Comparison of ENCODE assay signal across 8 cellular contexts in genomic region chr1:210311726-210312493, GRCh38. TPM values are rescaled to one million over a fixed set of nuclear protein-coding genes. Genes with fewer than 3 reads are reported as not detected.
DNase-seq lines count a peak whose midpoint lies in the region; ATAC-seq and TF ChIP-seq lines count a peak whose summit lies in the region.

No MANE protein-coding gene starts in this region.

- H3K56ac ChIP-seq in mesendoderm (ENCODE audit: low read length) = peak overlapping the region; percentile 78

- peaks cover 4% of the 10 kb centered on the region for H3K4me1 Mint-ChIP-seq in activated naive CD4-positive, alpha-beta T cell treated with anti-CD3 and anti-CD28 coated beads for 36 hours (ENCODE audit: low read depth)
- peaks cover 20% of the 10 kb centered on the region for H3K4me1 Mint-ChIP-seq in chondrocyte (ENCODE audit: low read depth)

- H4K8ac ChIP-seq in mesendoderm (ENCODE audit: low read depth, low read length) = no peak overlapping the region

- no peaks in the 10 kb centered on the region for H3K27me3 ChIP-seq in mesendoderm (ENCODE audit: insufficient read depth, low read length, poor library complexity)
- no peaks in the 10 kb centered on the region for H3K27me3 ChIP-seq in upper lobe of left lung

- H3K4me3 ChIP-seq in mesendoderm (ENCODE audit: low read length) (no peak overlapping the region), upper lobe of left lung (peak overlapping the region in 3 of 4 donors; percentile 28 to 45 (median 36))

- TF ChIP-seq CTCF in chondrocyte (IDR thresholded peaks at IDR 0.05) (no peak), upper lobe of left lung (IDR thresholded peaks at IDR 0.05) (no peak), GM10266 (IDR thresholded peaks at IDR 0.05; ENCODE audit: control insufficient read depth, insufficient read depth, low read depth, missing control alignments) (no peak)

- no peak for TF ChIP-seq EP300 in upper lobe of left lung (IDR thresholded peaks at IDR 0.05)

- ATAC-seq in upper lobe of left lung (ENCODE audit: low FRiP score in 2 of 2) = peak; percentile 15 to 70

- H3K9ac ChIP-seq in mesendoderm (ENCODE audit: low read length) = peak overlapping the region; percentile 38

- H3K4me3 Mint-ChIP-seq in activated naive CD4-positive, alpha-beta T cell treated with anti-CD3 and anti-CD28 coated beads for 36 hours = peak overlapping the region; percentile 79
- H3K4me3 Mint-ChIP-seq in chondrocyte (ENCODE audit: unreplicated experiment) = peak overlapping the region; percentile 75

- H3K4me1 ChIP-seq in mesendoderm (ENCODE audit: control insufficient read depth, low read depth, low read length) = no peaks in the 10 kb centered on the region
- H3K4me1 ChIP-seq in upper lobe of left lung = peaks cover 7 to 16% (median 10%) of the 10 kb centered on the region in 4 donors

- CTCF ChIA-PET in activated naive CD4-positive, alpha-beta T cell treated with anti-CD3 and anti-CD28 coated beads for 36 hours (lab: Charles Lee) = interaction anchor here (0.6 to 2.4 kb wide), 11 partner anchors 8 to 945 kb away, joined by 3 to 21 read pairs (median 4); no protein-coding TSS in a partner anchor

- no peaks in the 10 kb centered on the region for H3K36me3 ChIP-seq in mesendoderm (ENCODE audit: control insufficient read depth, insufficient read depth, low read length)
- no peaks in the 10 kb centered on the region for H3K36me3 ChIP-seq in upper lobe of left lung

- no peaks in the 10 kb centered on the region for H3K79me2 ChIP-seq in mesendoderm (ENCODE audit: control insufficient read depth, insufficient read depth, low read length)

- H3K18ac ChIP-seq in mesendoderm (ENCODE audit: low read length) = no peak overlapping the region

- peaks cover 20% of the 10 kb centered on the region for H3K27me3 Mint-ChIP-seq in activated naive CD4-positive, alpha-beta T cell treated with anti-CD3 and anti-CD28 coated beads for 36 hours (ENCODE audit: low read depth)
- no peaks in the 10 kb centered on the region for H3K27me3 Mint-ChIP-seq in chondrocyte (ENCODE audit: low read depth)

- H3K4ac ChIP-seq in mesendoderm (ENCODE audit: low read depth, low read length) = no peak overlapping the region

- H3K4me2 ChIP-seq in mesendoderm (ENCODE audit: low read length) = peak overlapping the region; percentile 43

- H3K9me3 ChIP-seq in upper lobe of left lung = no peaks in the 10 kb centered on the region

- H3K9me3 Mint-ChIP-seq in activated naive CD4-positive, alpha-beta T cell treated with anti-CD3 and anti-CD28 coated beads for 36 hours = no peaks in the 10 kb centered on the region
- no peaks in the 10 kb centered on the region for H3K9me3 Mint-ChIP-seq in chondrocyte (ENCODE audit: low read depth)

- peak overlapping the region; percentile 77 for H4K5ac ChIP-seq in mesendoderm (ENCODE audit: low read length)

- no peak for DNase-seq in activated naive CD4-positive, alpha-beta T cell treated with anti-CD3 and anti-CD28 coated beads for 36 hours
- DNase-seq in activated naive CD4-positive, alpha-beta T cell treated with anti-CD3 and anti-CD28 coated beads, Interleukin-2, amount 50 U/mL, for 16 hours = no peak
- no peak for DNase-seq in chondrocyte (ENCODE audit: low spot score)
- DNase-seq in mesendoderm = no peak
- DNase-seq in upper lobe of left lung = no peak
- DNase-seq in GM10266 (ENCODE audit: extremely low spot score) = no peak
- no peak for DNase-seq in cerebellum (ENCODE audit: low spot score)
- no peak for DNase-seq in middle frontal gyrus (ENCODE audit: extremely low spot score, low spot score)

- no peak overlapping the region for H3K27ac Mint-ChIP-seq in activated naive CD4-positive, alpha-beta T cell treated with anti-CD3 and anti-CD28 coated beads for 36 hours
- H3K27ac Mint-ChIP-seq in chondrocyte (ENCODE audit: unreplicated experiment) = no peak overlapping the region

- TF ChIP-seq POLR2A in upper lobe of left lung (IDR thresholded peaks at IDR 0.05) = no peak

- H2BK5ac ChIP-seq in mesendoderm (ENCODE audit: low read length) = no peak overlapping the region

- no peaks in the 10 kb centered on the region for H3K79me1 ChIP-seq in mesendoderm (ENCODE audit: low read length)

- no peak overlapping the region for H2AK5ac ChIP-seq in mesendoderm (ENCODE audit: low read length)

- no peak overlapping the region for H2BK15ac ChIP-seq in mesendoderm (replicated peaks; ENCODE audit: low read depth)

- H3K27ac ChIP-seq in mesendoderm (ENCODE audit: low read depth, low read length) (no peak overlapping the region), upper lobe of left lung (peak overlapping the region; percentile 67 to 80 (median 76))

- intact Hi-C loops in activated naive CD4-positive, alpha-beta T cell treated with anti-CD3 and anti-CD28 coated beads for 36 hours (cut with micrococcal nuclease) = loop anchor here (1.0 to 10.0 kb wide), 7 partner anchors 88 to 745 kb away; no protein-coding TSS in a partner anchor

- no peaks in the 10 kb centered on the region for H3K36me3 Mint-ChIP-seq in activated naive CD4-positive, alpha-beta T cell treated with anti-CD3 and anti-CD28 coated beads for 36 hours (ENCODE audit: low read depth)
- H3K36me3 Mint-ChIP-seq in chondrocyte (ENCODE audit: low read depth) = no peaks in the 10 kb centered on the region

- H3K23ac ChIP-seq in mesendoderm (ENCODE audit: low read length) = no peak overlapping the region

- no peak overlapping the region for H2BK120ac ChIP-seq in mesendoderm (ENCODE audit: low read depth, low read length)

- no CpG with 5 or more reads among the region's 18 CpGs for WGBS in mesendoderm (ENCODE audit: extremely low coverage, insufficient coverage, low lambda C conversion rate)
- WGBS in upper lobe of left lung, 2 donors = 54 to 58% methylated on average over 17 to 18 of the region's 18 CpGs

RNA-seq across cellular contexts. Expression of gene HHAT, which starts 16.8 kb away (rescaled TPM):
- total RNA-seq in activated naive CD4-positive, alpha-beta T cell treated with anti-CD3 and anti-CD28 coated beads for 36 hours = 1 to 10 TPM; 3.6 to 3.9 TPM
- total RNA-seq in chondrocyte (6.1 to 7.9 TPM (median 6.4 TPM) in 3 replicates), upper lobe of left lung (1 to 10 TPM; 4.6 to 8.1 (median 5.7) TPM), cerebellum (7.6 TPM)
- polyA plus RNA-seq in mesendoderm (2013, experiment 1 of 2) = 0.67 TPM
- 0.87 TPM for polyA plus RNA-seq in mesendoderm (2013, experiment 2 of 2)
